In genomic region chr22:41681616-41682015, GRCh38 we compare ENCODE assay signal across 8 cellular contexts. TPM values are rescaled to one million over a fixed set of nuclear protein-coding genes. Genes with fewer than 3 reads are reported as not detected.
DNase-seq lines count a peak whose midpoint lies in the region; ATAC-seq and TF ChIP-seq lines count a peak whose summit lies in the region.

No MANE protein-coding gene starts in this region.

- peaks cover 5 to 43% of the 10 kb centered on the region in 2 donors for H3K36me3 ChIP-seq in psoas muscle (ENCODE audit: insufficient read depth in 1 of 2, low read depth in 1 of 2)

- ATAC-seq in psoas muscle (peak; percentile 35 to 41 (median 38)), GM21529 (IDR thresholded peaks at IDR 0.05; ENCODE audit: unreplicated experiment) (no peak)

- H3K9me3 Mint-ChIP-seq in HFFc6 = no peaks in the 10 kb centered on the region

- peaks cover 32% of the 10 kb centered on the region for H3K36me3 Mint-ChIP-seq in HFFc6 (ENCODE audit: low read depth)

- TF ChIP-seq CTCF in HFFc6 (IDR thresholded peaks at IDR 0.05) (no peak), fibroblast of villous mesenchyme (IDR thresholded peaks at IDR 0.05; ENCODE audit: insufficient read depth, low read depth, low read length) (no peak), psoas muscle (IDR thresholded peaks at IDR 0.05) (no peak)

- peaks cover 7% of the 10 kb centered on the region for H3K4me1 ChIP-seq in psoas muscle

- peaks cover 24% of the 10 kb centered on the region for H3K4me1 Mint-ChIP-seq in HFFc6 (ENCODE audit: low read depth)

- no peaks in the 10 kb centered on the region for H3K27me3 Mint-ChIP-seq in HFFc6 (ENCODE audit: insufficient read depth)

- DNase-seq in HFFc6 (no peak), fibroblast of villous mesenchyme (ENCODE audit: low read depth) (peak; percentile 21), psoas muscle (no peak), GM19238 (ENCODE audit: insufficient read length, low spot score) (no peak), GM03348 (ENCODE audit: low spot score) (no peak), SK-N-DZ (ENCODE audit: low spot score) (no peak)
- peak; percentile 26 to 34 for DNase-seq in activated CD4-positive, alpha-beta T cell treated with anti-CD3 and anti-CD28 coated beads for 4 hours

- H3K9me3 ChIP-seq in psoas muscle = no peaks in the 10 kb centered on the region

- no peaks in the 10 kb centered on the region for H3K27me3 ChIP-seq in psoas muscle (ENCODE audit: insufficient read depth in 3 of 3, low read length in 2 of 3)

- peak overlapping the region; percentile 96 for H3K4me3 Mint-ChIP-seq in HFFc6

- peak overlapping the region; percentile 92 for H3K27ac ChIP-seq in psoas muscle

- peak overlapping the region; percentile 98 for H3K27ac Mint-ChIP-seq in HFFc6

- peak overlapping the region; percentile 67 for H3K4me3 ChIP-seq in fibroblast of villous mesenchyme (ENCODE audit: low read depth, low read length)
- peak overlapping the region; percentile 77 for H3K4me3 ChIP-seq in psoas muscle

- 52 to 62% (median 58%) methylated on average over 14 of the region's 14 CpGs for WGBS in psoas muscle, 3 donors

- intact Hi-C loops in psoas muscle (cut with DNase I) = no loop called here

RNA-seq across cellular contexts. Expression of gene SNU13, which starts 7.1 kb away (rescaled TPM):
- total RNA-seq in HFFc6 (2021; fragmentation: NEBNext Ultra II Directional; extraction: Animal tissue kit (Norgen Biotek cat#: 25700)) = 100 to 1,000 TPM; 208 to 263 (median 234) TPM
- total RNA-seq in fibroblast of villous mesenchyme = 65.4 and 73.8 TPM in 2 replicates
- 100 to 1,000 TPM; 165 to 238 (median 183) TPM for total RNA-seq in psoas muscle
- 100 to 1,000 TPM; 215 to 466 (median 229) TPM for polyA plus RNA-seq in psoas muscle
- polyA plus RNA-seq in SK-N-DZ (2014; cell fraction: cytosol; rRNA removed) = 197 and 212 TPM in 2 replicates
- 97.5 and 142 TPM in 2 replicates for polyA plus RNA-seq in SK-N-DZ (2014; cell fraction: nucleus; rRNA removed)

RNA-seq across cellular contexts. Expression of gene MEI1, which starts 17.7 kb away (rescaled TPM):
- total RNA-seq in HFFc6 (2021; fragmentation: NEBNext Ultra II Directional; extraction: Animal tissue kit (Norgen Biotek cat#: 25700)) = under 1 TPM in 4 of 6 experiments, not detected in 2; 0.24 to 0.53 (median 0.34) TPM
- total RNA-seq in fibroblast of villous mesenchyme (1.3 and 2.2 TPM in 2 replicates), psoas muscle (under 1 TPM in 3 of 4 donors, not detected in 1; 0.23 to 0.47 (median 0.30) TPM)
- polyA plus RNA-seq in psoas muscle = under 1 TPM in 2 of 3 donors, not detected in 1; 0.01 to 0.10 TPM
- polyA plus RNA-seq in SK-N-DZ (2014; cell fraction: cytosol; rRNA removed) = 0.08 and 0.15 TPM in 2 replicates
- 1.2 and 2.0 TPM in 2 replicates for polyA plus RNA-seq in SK-N-DZ (2014; cell fraction: nucleus; rRNA removed)

Comparison
In these comparisons a context has a peak if more than half of its experiments do, and no peak if none do; other contexts are left out.
1. DNase-seq: peak in activated CD4-positive, alpha-beta T cell treated with anti-CD3 and anti-CD28 coated beads for 4 hours (2 of 2) and fibroblast of villous mesenchyme (single experiment); none in HFFc6 (single experiment), psoas muscle (0 of 2), GM19238 (single experiment), GM03348 (single experiment) and SK-N-DZ (single experiment).